8 cellular contexts compared by ENCODE assay signal in the genomic region with DNA sequence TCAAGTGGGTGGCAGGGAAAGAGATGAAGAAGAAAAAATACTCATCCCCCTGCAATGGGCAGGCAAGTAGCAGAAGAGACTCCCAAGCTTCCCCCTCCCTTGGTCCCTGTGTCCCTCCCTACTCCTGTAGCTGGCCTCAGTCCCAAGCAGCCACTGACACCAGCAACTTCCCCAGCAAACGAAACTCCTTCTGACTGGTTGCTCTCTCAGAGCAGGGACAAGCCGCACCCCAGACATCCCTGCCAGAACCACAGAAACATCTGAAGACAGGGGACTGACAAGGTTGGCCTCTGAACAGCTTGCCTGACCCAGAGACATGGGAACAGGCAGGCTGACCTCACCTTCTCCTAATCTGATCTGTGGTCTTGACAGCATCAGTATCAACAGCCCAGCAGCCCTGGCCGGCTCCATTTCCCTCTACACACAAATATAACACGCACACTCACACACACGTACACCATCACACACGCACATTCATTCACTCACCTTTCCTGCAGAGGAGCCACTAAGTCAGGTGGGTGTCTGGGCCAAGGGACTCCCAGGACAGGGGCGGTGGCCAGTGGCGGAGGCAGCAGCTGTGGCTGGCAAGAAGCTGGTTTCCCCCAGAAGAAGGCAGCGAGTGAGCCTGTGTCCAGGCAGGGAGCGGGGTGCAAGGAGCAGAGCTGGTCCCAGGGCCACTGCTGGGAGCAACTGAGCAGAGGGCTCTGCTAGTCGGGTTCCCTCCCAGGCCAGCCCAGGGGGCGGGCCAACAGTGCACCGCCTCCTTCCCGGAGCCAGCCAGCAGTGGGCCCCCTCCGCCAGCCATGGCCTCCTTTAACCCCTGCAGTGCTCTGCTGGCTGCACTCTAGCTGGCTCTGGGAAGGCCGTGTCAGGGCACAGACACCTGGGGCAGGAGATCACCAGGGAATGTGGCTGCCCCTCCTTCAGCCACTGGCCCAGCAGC. TPM values are rescaled to one million over a fixed set of nuclear protein-coding genes. Genes with fewer than 3 reads are reported as not detected.
DNase-seq lines count a peak whose midpoint lies in the region; ATAC-seq and TF ChIP-seq lines count a peak whose summit lies in the region.

No MANE protein-coding gene starts in this region.

- peak overlapping the region; percentile 86 for H2BK5ac ChIP-seq in IMR-90 (ENCODE audit: low read depth, low read length, poor library complexity, severe bottlenecking)

- H3K9me3 Mint-ChIP-seq in CD4-positive, CD25-positive, alpha-beta regulatory T cell, result peaks cover 0 to 3% (median 0%) of the 10 kb centered on the region in 7 donors
- no peaks in the 10 kb centered on the region for H3K9me3 Mint-ChIP-seq in WTC11
- no peaks in the 10 kb centered on the region for H3K9me3 Mint-ChIP-seq in osteocyte (ENCODE audit: unreplicated experiment)

- no peak overlapping the region for H3K27ac ChIP-seq in CD4-positive, CD25-positive, alpha-beta regulatory T cell (ENCODE audit: insufficient read depth, low read length, poor library complexity, severe bottlenecking)
- peak overlapping the region; percentile 74 for H3K27ac ChIP-seq in IMR-90 (ENCODE audit: insufficient read depth, low read length)

- peak overlapping the region; percentile 71 for H2AFZ ChIP-seq in IMR-90 (replicated peaks; ENCODE audit: low read length, poor library complexity)

- peak overlapping the region; percentile 43; the same call in 1 of the 2 replicates for H3K23ac ChIP-seq in IMR-90 (ENCODE audit: low read depth, low read length)

- peak overlapping the region; percentile 1; the same call in 1 of the 2 replicates for H4K5ac ChIP-seq in IMR-90 (ENCODE audit: low read depth, low read length)

- H3K4me1 ChIP-seq in CD4-positive, CD25-positive, alpha-beta regulatory T cell (ENCODE audit: control insufficient read depth, insufficient read depth, low read length, poor library complexity, severe bottlenecking), result no peaks in the 10 kb centered on the region
- H3K4me1 ChIP-seq in IMR-90 (ENCODE audit: control insufficient read depth, insufficient read depth, low read length), result peaks cover 23% of the 10 kb centered on the region

- intact Hi-C loops in IMR-90 (cut with micrococcal nuclease), result loop anchor here (1.0 to 2.0 kb wide), 3 partner anchors 8 to 45 kb away; no protein-coding TSS in a partner anchor
- intact Hi-C loops in Right ventricle myocardium inferior (cut with DNase I), result loop anchor here (1.0 to 5.0 kb wide), 5 partner anchors 35 to 151 kb away; no protein-coding TSS in a partner anchor

- peak overlapping the region; percentile 84 for H3K4me2 ChIP-seq in IMR-90 (ENCODE audit: low read depth, low read length)

- peak overlapping the region; percentile 88 for H3K9ac ChIP-seq in IMR-90 (ENCODE audit: low read depth, low read length)

- peak overlapping the region; percentile 43; the same call in 1 of the 2 replicates for H2BK20ac ChIP-seq in IMR-90 (ENCODE audit: low read depth, low read length)

- no TSS peak for BruUV-seq in IMR-90 (replicated peaks; lab: Mats Ljungman, UMichigan)

- H2BK120ac ChIP-seq in IMR-90 (ENCODE audit: low read depth, low read length), result peak overlapping the region; percentile 53; the same call in 1 of the 2 replicates

- peaks cover 5 to 76% of the 10 kb centered on the region in 2 experiments; a peak in 3 of 4 replicates for H3K79me1 ChIP-seq in IMR-90 (ENCODE audit: low read depth in 1 of 2, low read length in 2 of 2)

- H3K27me3 Mint-ChIP-seq in CD4-positive, CD25-positive, alpha-beta regulatory T cell, result peaks cover 10% of the 10 kb centered on the region
- H3K27me3 Mint-ChIP-seq in WTC11 (ENCODE audit: low read depth) (no peaks in the 10 kb centered on the region; the same call in 1 of the 2 replicates), osteocyte (ENCODE audit: unreplicated experiment) (no peaks in the 10 kb centered on the region)

- peak overlapping the region; percentile 94 for H3K4ac ChIP-seq in IMR-90 (ENCODE audit: low read depth, low read length)

- H3K36me3 ChIP-seq in CD4-positive, CD25-positive, alpha-beta regulatory T cell (ENCODE audit: control insufficient read depth, insufficient read depth, low read length), result no peaks in the 10 kb centered on the region
- peaks cover 4% of the 10 kb centered on the region; the same call in 1 of the 2 replicates for H3K36me3 ChIP-seq in IMR-90 (ENCODE audit: control insufficient read depth, insufficient read depth, low read length)

- peaks cover 52% of the 10 kb centered on the region for H4K20me1 ChIP-seq in IMR-90 (ENCODE audit: insufficient read depth, low read length)

- H3K36me3 Mint-ChIP-seq in CD4-positive, CD25-positive, alpha-beta regulatory T cell, result no peaks in the 10 kb centered on the region
- H3K36me3 Mint-ChIP-seq in WTC11 (no peaks in the 10 kb centered on the region), osteocyte (ENCODE audit: unreplicated experiment) (no peaks in the 10 kb centered on the region)

- peak overlapping the region; percentile 95 for H3K14ac ChIP-seq in IMR-90 (replicated peaks; ENCODE audit: low read depth, low read length)

- POLR2A ChIA-PET in IMR-90 (lab: Charles Lee; ENCODE audit: unreplicated experiment), result no interaction called here
- POLR2A ChIA-PET in WTC11 (lab: Charles Lee), result no interaction called here

- CTCF ChIA-PET in IMR-90 (lab: Yijun Ruan, JAX) (interaction anchor here (0.8 kb wide), 1 partner anchor 56 kb away, joined by 4 read pairs; no protein-coding TSS in a partner anchor), WTC11 (lab: Charles Lee) (interaction anchor here (0.5 to 3.2 kb wide), 16 partner anchors 11 to 181 kb away, joined by 3 to 26 read pairs (median 7); no protein-coding TSS in a partner anchor)

- peak in 1 of 2 donors; percentile 28 for ATAC-seq in CD4-positive, CD25-positive, alpha-beta regulatory T cell (ENCODE audit: low read depth in 2 of 2)
- ATAC-seq in IMR-90 (ENCODE audit: low read depth), result peak; percentile 98
- peak; percentile 94 for ATAC-seq in WTC11
- peak; percentile 91 for ATAC-seq in Right ventricle myocardium inferior
- no peak for ATAC-seq in HG02970 (IDR thresholded peaks at IDR 0.05; ENCODE audit: low FRiP score, unreplicated experiment)
- ATAC-seq in GM21619 (IDR thresholded peaks at IDR 0.05; ENCODE audit: unreplicated experiment), result no peak

- H3K27ac Mint-ChIP-seq in CD4-positive, CD25-positive, alpha-beta regulatory T cell, result peak overlapping the region in 2 of 3 donors; percentile 20 to 28
- H3K27ac Mint-ChIP-seq in WTC11 (no peak overlapping the region), osteocyte (ENCODE audit: unreplicated experiment) (peak overlapping the region; percentile 70)

- TF ChIP-seq RAD21 in IMR-90 (IDR thresholded peaks at IDR 0.05; ENCODE audit: low read length), result peak; percentile 75

- peak overlapping the region; percentile 97 for H2AK9ac ChIP-seq in IMR-90 (replicated peaks; ENCODE audit: low read depth, low read length, poor library complexity)

- H2BK15ac ChIP-seq in IMR-90 (ENCODE audit: low read depth, low read length), result peak overlapping the region; percentile 29; the same call in 2 of the 3 replicates

- H3K4me3 Mint-ChIP-seq in CD4-positive, CD25-positive, alpha-beta regulatory T cell, result no peak overlapping the region
- H3K4me3 Mint-ChIP-seq in WTC11 (peak overlapping the region; percentile 46), osteocyte (ENCODE audit: unreplicated experiment) (peak overlapping the region; percentile 70)

- H3K4me1 Mint-ChIP-seq in CD4-positive, CD25-positive, alpha-beta regulatory T cell, result no peaks in the 10 kb centered on the region
- H3K4me1 Mint-ChIP-seq in WTC11 (peaks cover 24% of the 10 kb centered on the region), osteocyte (ENCODE audit: unreplicated experiment) (peaks cover 62% of the 10 kb centered on the region)

- H3K56ac ChIP-seq in IMR-90 (ENCODE audit: extremely low read depth, insufficient read depth, low read length), result peak overlapping the region; percentile 62; the same call in 1 of the 2 replicates

- peak; percentile 63 for TF ChIP-seq CTCF in IMR-90 (conservative IDR thresholded peaks at IDR 0.05; ENCODE audit: low read depth, low read length)
- no peak for TF ChIP-seq CTCF in WTC11 (IDR thresholded peaks at IDR 0.05)
- TF ChIP-seq CTCF in osteocyte (IDR thresholded peaks at IDR 0.05), result peak; percentile 49

- H3K9me1 ChIP-seq in IMR-90 (ENCODE audit: insufficient read depth, low read length), result peaks cover 25% of the 10 kb centered on the region

- peak; percentile 90 for TF ChIP-seq POLR2A in IMR-90 (IDR thresholded peaks at IDR 0.05; ENCODE audit: low read depth, low read length)

- peak overlapping the region; percentile 83 for H4K91ac ChIP-seq in IMR-90 (ENCODE audit: insufficient read depth, low read depth, low read length)

- in situ Hi-C loops in IMR-90 (cut with MboI; ENCODE audit: low sequenced_read_pairs), result no loop called here

- DNase-seq in CD4-positive, CD25-positive, alpha-beta regulatory T cell, result peak in 1 of 3 donors; percentile 44
- DNase-seq in IMR-90 (peak; percentile 58), WTC11 (ENCODE audit: low spot score) (peak; percentile 81), Right ventricle myocardium inferior (ENCODE audit: missing footprints) (peak; percentile 92), osteocyte (ENCODE audit: extremely low spot score, unreplicated experiment) (no peak), SW 1271 (lab: John Stamatoyannopoulos, UW) (no peak)

- dilution Hi-C loops in IMR-90 (cut with HindIII; ENCODE audit: low sequenced_read_pairs, unreplicated experiment), result no loop called here

- peak overlapping the region; percentile 97 for H2AK5ac ChIP-seq in IMR-90 (ENCODE audit: low read depth, low read length)

- H3K9me3 ChIP-seq in CD4-positive, CD25-positive, alpha-beta regulatory T cell (ENCODE audit: control insufficient read depth in 2 of 2, low read length in 2 of 2), result no peaks in the 10 kb centered on the region
- no peaks in the 10 kb centered on the region for H3K9me3 ChIP-seq in IMR-90 (ENCODE audit: control insufficient read depth, insufficient read depth, low read length)

- H3K18ac ChIP-seq in IMR-90 (ENCODE audit: low read depth, low read length), result peak overlapping the region; percentile 31

- no peak overlapping the region for H3K4me3 ChIP-seq in CD4-positive, CD25-positive, alpha-beta regulatory T cell (ENCODE audit: low read depth, low read length)
- peak overlapping the region; percentile 63 for H3K4me3 ChIP-seq in IMR-90 (ENCODE audit: insufficient read depth, low read depth, low read length)

- H4K8ac ChIP-seq in IMR-90 (ENCODE audit: low read depth in 2 of 2, low read length in 2 of 2), result peak overlapping the region; percentile 2 to 57; a peak in 3 of 4 replicates

- H3K27me3 ChIP-seq in CD4-positive, CD25-positive, alpha-beta regulatory T cell (ENCODE audit: control insufficient read depth, insufficient read depth, low read length), result no peaks in the 10 kb centered on the region
- H3K27me3 ChIP-seq in IMR-90 (ENCODE audit: control insufficient read depth, insufficient read depth, low read length), result no peaks in the 10 kb centered on the region

- WGBS in IMR-90 (ENCODE audit: extremely low coverage in 2 of 2, insufficient read length in 1 of 2), 2 experiments, result 3% methylated on average over 7 of the region's 16 CpGs; no CpG with 5 or more reads in 1 of the 2 experiments

RNA-seq across cellular contexts. Expression of a gene that starts 59.1 kb away (rescaled TPM):
- 0.49 TPM for total RNA-seq in CD4-positive, CD25-positive, alpha-beta regulatory T cell
- not detected for polyA plus RNA-seq in CD4-positive, CD25-positive, alpha-beta regulatory T cell
- total RNA-seq in IMR-90 (2012; rRNA removed), result 41.9 and 45.2 TPM in 2 replicates
- polyA plus RNA-seq in IMR-90 (2012; rRNA removed), result 40.3 and 41.1 TPM in 2 replicates
- 17.3 and 23.8 TPM in 2 replicates for polyA plus RNA-seq in IMR-90 (2012; cell fraction: cytosol; rRNA removed)
- polyA plus RNA-seq in IMR-90 (2012; cell fraction: nucleus; rRNA removed; ENCODE audit: low replicate concordance), result 68.3 and 71.1 TPM in 2 replicates
- 4.2 to 5.4 TPM (median 4.5 TPM) in 3 replicates for total RNA-seq in WTC11 (2021)
- 705 TPM for total RNA-seq in Right ventricle myocardium inferior
- total RNA-seq in osteocyte, result 80.8 and 82.5 TPM in 2 replicates

Comparison
In these comparisons a context has a peak if more than half of its experiments do, and no peak if none do; other contexts are left out.
1. ATAC-seq: peak in IMR-90 (single experiment), WTC11 (single experiment) and Right ventricle myocardium inferior (single experiment); none in HG02970 (single experiment) and GM21619 (single experiment).
2. DNase-seq: peak in IMR-90 (single experiment), WTC11 (single experiment) and Right ventricle myocardium inferior (single experiment); none in osteocyte (single experiment) and SW 1271 (0 of 2).
3. H3K4me3 Mint-ChIP-seq: peak in WTC11 (single experiment) and osteocyte (single experiment); none in CD4-positive, CD25-positive, alpha-beta regulatory T cell (0 of 4).